ENCODE assay signal across 18 cellular contexts in genomic region chr10:50404021-50404823, GRCh38.
"Had no signal": no experiment of that assay in that cellular context is flagged by ENCODE, and none has a peak within 500 bp of the region (broad histone marks: within the 10 kb centered on the region; RNA-seq: fewer than 3 reads in every experiment).

No MANE protein-coding gene starts in this region.

- H3K27me3 ChIP-seq: esophagus squamous epithelium, hepatocyte, right atrium auricular region had no signal

- H3K9me3 ChIP-seq: esophagus squamous epithelium, right atrium auricular region had no signal

- H2AFZ ChIP-seq: hepatocyte had no signal

- H3K4me3 Mint-ChIP-seq: activated CD4-positive, alpha-beta T cell treated with anti-CD3 and anti-CD28 coated beads, Interleukin-2, amount 10 ng/mL, durations not matched to agents 24 days and 14 days; activated CD8-positive, alpha-beta T cell treated with anti-CD3 and anti-CD28 coated beads for 36 hours; activated naive CD4-positive, alpha-beta T cell treated with anti-CD3 and anti-CD28 coated beads for 36 hours; activated naive CD8-positive, alpha-beta T cell treated with anti-CD3 and anti-CD28 coated beads, Interleukin-2, amount 50 U/mL, for 24 hours; activated T-cell treated with anti-CD3 and anti-CD28 coated beads, Interleukin-2, amount 50 U/mL, for 24 hours; central memory CD8-positive, alpha-beta T cell; stimulated activated naive CD8-positive, alpha-beta T cell treated with anti-CD3 and anti-CD28 coated beads, Interleukin-15, Interleukin-2, amounts not matched to agents 100 ng/mL and 50 ng/mL, for 24 hours; type B pancreatic cell had no signal

- DNase-seq: activated CD4-positive, alpha-beta T cell treated with anti-CD3 and anti-CD28 coated beads, Interleukin-2, amount 10 ng/mL, durations not matched to agents 24 days and 14 days; activated CD8-positive, alpha-beta T cell treated with anti-CD3 and anti-CD28 coated beads for 36 hours; activated naive CD4-positive, alpha-beta T cell treated with anti-CD3 and anti-CD28 coated beads for 36 hours; activated naive CD8-positive, alpha-beta T cell treated with anti-CD3 and anti-CD28 coated beads, Interleukin-2, amount 50 U/mL, for 24 hours; activated T-cell treated with anti-CD3 and anti-CD28 coated beads, Interleukin-2, amount 50 U/mL, for 24 hours; aorta; effector CD4-positive, alpha-beta T cell; esophagus squamous epithelium; left colon; occipital lobe had no signal

- ATAC-seq: activated CD8-positive, alpha-beta T cell treated with anti-CD3 and anti-CD28 coated beads for 36 hours; activated naive CD8-positive, alpha-beta T cell treated with anti-CD3 and anti-CD28 coated beads, Interleukin-2, amount 50 U/mL, for 24 hours; left colon had no signal

- H3K4me2 ChIP-seq: hepatocyte had no signal

- H3K4me3 ChIP-seq: esophagus squamous epithelium, hepatocyte, lung, right atrium auricular region, skin epidermis had no signal

- H3K27me3 Mint-ChIP-seq: activated CD4-positive, alpha-beta T cell treated with anti-CD3 and anti-CD28 coated beads, Interleukin-2, amount 10 ng/mL, durations not matched to agents 24 days and 14 days; activated CD8-positive, alpha-beta T cell treated with anti-CD3 and anti-CD28 coated beads for 36 hours; activated naive CD8-positive, alpha-beta T cell treated with anti-CD3 and anti-CD28 coated beads, Interleukin-2, amount 50 U/mL, for 24 hours; activated T-cell treated with anti-CD3 and anti-CD28 coated beads, Interleukin-2, amount 50 U/mL, for 24 hours; central memory CD8-positive, alpha-beta T cell; stimulated activated naive CD8-positive, alpha-beta T cell treated with anti-CD3 and anti-CD28 coated beads, Interleukin-15, Interleukin-2, amounts not matched to agents 100 ng/mL and 50 ng/mL, for 24 hours; type B pancreatic cell had no signal

- H3K4me1 ChIP-seq: esophagus squamous epithelium, right atrium auricular region had no signal

- H3K27ac Mint-ChIP-seq: activated CD4-positive, alpha-beta T cell treated with anti-CD3 and anti-CD28 coated beads, Interleukin-2, amount 10 ng/mL, durations not matched to agents 24 days and 14 days; activated CD8-positive, alpha-beta T cell treated with anti-CD3 and anti-CD28 coated beads for 36 hours; activated naive CD4-positive, alpha-beta T cell treated with anti-CD3 and anti-CD28 coated beads for 36 hours; activated naive CD8-positive, alpha-beta T cell treated with anti-CD3 and anti-CD28 coated beads, Interleukin-2, amount 50 U/mL, for 24 hours; activated T-cell treated with anti-CD3 and anti-CD28 coated beads, Interleukin-2, amount 50 U/mL, for 24 hours; activated T-helper 2 cell treated with anti-CD3 and anti-CD28 coated beads, Interferon-gamma antibody, Interleukin-2, Interleukin-4, amounts not matched to agents 10 μg/mL and 5 μg/mL and 100 μg/mL, durations not matched to agents 14 hours and 24 hours and 36 hours; stimulated activated naive CD8-positive, alpha-beta T cell treated with anti-CD3 and anti-CD28 coated beads, Interleukin-15, Interleukin-2, amounts not matched to agents 100 ng/mL and 50 ng/mL, for 24 hours; type B pancreatic cell had no signal

- H3K27ac ChIP-seq: esophagus squamous epithelium, hepatocyte, right atrium auricular region, skin epidermis had no signal

- H3K36me3 ChIP-seq: esophagus squamous epithelium, right atrium auricular region had no signal

- H3K9me3 Mint-ChIP-seq: activated CD4-positive, alpha-beta T cell treated with anti-CD3 and anti-CD28 coated beads, Interleukin-2, amount 10 ng/mL, durations not matched to agents 24 days and 14 days; activated naive CD8-positive, alpha-beta T cell treated with anti-CD3 and anti-CD28 coated beads, Interleukin-2, amount 50 U/mL, for 24 hours; activated T-cell treated with anti-CD3 and anti-CD28 coated beads, Interleukin-2, amount 50 U/mL, for 24 hours; central memory CD8-positive, alpha-beta T cell; stimulated activated naive CD8-positive, alpha-beta T cell treated with anti-CD3 and anti-CD28 coated beads, Interleukin-15, Interleukin-2, amounts not matched to agents 100 ng/mL and 50 ng/mL, for 24 hours; type B pancreatic cell had no signal
